Comparison of ENCODE assay signal across 8 cellular contexts in the genomic region with DNA sequence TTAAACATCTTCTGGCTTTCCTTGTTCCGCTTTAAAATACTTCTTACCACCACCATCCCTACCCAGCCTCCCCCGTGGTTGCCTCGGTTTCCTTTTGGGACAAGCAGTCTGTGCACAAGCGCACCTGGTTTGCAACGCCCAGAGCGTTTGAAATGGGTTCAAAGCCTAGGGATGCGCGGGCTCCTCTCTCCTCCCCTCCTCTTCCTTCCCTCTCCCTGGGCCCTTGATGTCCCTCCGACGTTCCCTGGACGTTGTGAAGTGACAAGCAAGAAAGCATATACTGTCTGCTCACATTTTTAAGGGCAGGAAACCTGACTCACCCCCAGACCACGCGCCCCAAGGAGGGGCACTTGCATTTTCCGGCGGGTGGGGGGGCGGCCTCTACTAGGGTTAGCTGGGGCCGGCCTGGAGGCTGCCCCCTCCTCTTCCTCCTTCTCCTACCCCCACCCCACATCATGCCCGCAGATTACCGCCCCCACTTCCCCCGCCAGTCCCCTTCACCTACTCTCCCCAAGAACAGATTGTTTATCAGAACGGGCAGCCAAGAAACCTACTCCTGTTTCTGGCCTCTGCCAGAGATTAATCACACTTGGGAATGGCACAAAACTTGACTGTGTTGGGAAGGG. TPM values are rescaled to one million over a fixed set of nuclear protein-coding genes. Genes with fewer than 3 reads are reported as not detected.
DNase-seq lines count a peak whose midpoint lies in the region; ATAC-seq and TF ChIP-seq lines count a peak whose summit lies in the region.

No MANE protein-coding gene starts in this region.

- H3K4me2 ChIP-seq in PC-9 = no peak overlapping the region

- CTCF ChIA-PET in activated B cell treated with CpG ODN at 0.5 μM for 24 hours (lab: Charles Lee) = no interaction called here
- CTCF ChIA-PET in PC-9 (lab: Charles Lee) = no interaction called here

- peaks cover 90% of the 10 kb centered on the region for H3K4me1 ChIP-seq in PC-9 (replicated peaks; ENCODE audit: insufficient read depth)

- H3K36me3 ChIP-seq in H7 (replicated peaks; ENCODE audit: control insufficient read depth, insufficient read depth, low read length) (no peaks in the 10 kb centered on the region), PC-9 (ENCODE audit: low read depth) (no peaks in the 10 kb centered on the region)

- H2AFZ ChIP-seq in PC-9 = no peak overlapping the region

- no peaks in the 10 kb centered on the region for H3K9me3 ChIP-seq in PC-9 (ENCODE audit: insufficient read depth, low read depth)

- intact Hi-C loops in activated B cell treated with CpG ODN at 0.5 μM for 24 hours (cut with micrococcal nuclease) = loop anchor here (10.0 kb wide), 1 partner anchor 1493 kb away; no protein-coding TSS in a partner anchor
- intact Hi-C loops in dendritic cell treated with granulocyte-macrophage colony-stimulating factor and Interleukin-4, amounts not matched to agents 40 ng/mL and 50 ng/mL, for 4 days (cut with micrococcal nuclease) = no loop called here
- intact Hi-C loops in PC-9 (cut with micrococcal nuclease; ENCODE audit: unreplicated experiment) = no loop called here

- DNase-seq in H7 (peak; percentile 53), activated B cell treated with CpG ODN at 0.5 μM for 24 hours (no peak), occipital lobe (lab: John Stamatoyannopoulos, UW) (peak; percentile 21), PC-9 (no peak), NCI-H2196 (lab: John Stamatoyannopoulos, UW; ENCODE audit: unreplicated experiment) (no peak), NCI-H1436 treated with DMSO at 0.1 percent for 48 hours (lab: John Stamatoyannopoulos, UW) (no peak)

- H3K4me1 Mint-ChIP-seq in activated B cell treated with CpG ODN at 0.5 μM for 24 hours = peaks cover 85% of the 10 kb centered on the region
- H3K4me1 Mint-ChIP-seq in dendritic cell treated with granulocyte-macrophage colony-stimulating factor and Interleukin-4, amounts not matched to agents 40 ng/mL and 50 ng/mL, for 4 days (ENCODE audit: low read depth) = peaks cover 85% of the 10 kb centered on the region

- peak overlapping the region; percentile 32 for H3K27ac Mint-ChIP-seq in activated B cell treated with CpG ODN at 0.5 μM for 24 hours
- peak overlapping the region; percentile 92 for H3K27ac Mint-ChIP-seq in dendritic cell treated with granulocyte-macrophage colony-stimulating factor and Interleukin-4, amounts not matched to agents 40 ng/mL and 50 ng/mL, for 4 days

- H3K4me3 ChIP-seq in H7 (ENCODE audit: insufficient read depth, low read depth, low read length) = peak overlapping the region; percentile 13; the same call in 1 of the 2 replicates
- no peak overlapping the region for H3K4me3 ChIP-seq in PC-9

- peak overlapping the region; percentile 36 for H3K4me3 Mint-ChIP-seq in activated B cell treated with CpG ODN at 0.5 μM for 24 hours
- H3K4me3 Mint-ChIP-seq in dendritic cell treated with granulocyte-macrophage colony-stimulating factor and Interleukin-4, amounts not matched to agents 40 ng/mL and 50 ng/mL, for 4 days = peak overlapping the region; percentile 10

- peaks cover 12% of the 10 kb centered on the region; the same call in 1 of the 2 replicates for H3K79me2 ChIP-seq in PC-9 (ENCODE audit: low read depth)

- TF ChIP-seq CTCF in activated B cell treated with CpG ODN at 0.5 μM for 24 hours (IDR thresholded peaks at IDR 0.05) (no peak), PC-9 (conservative IDR thresholded peaks at IDR 0.05) (no peak)

- no peaks in the 10 kb centered on the region for H4K20me1 ChIP-seq in PC-9 (ENCODE audit: insufficient read depth)

- POLR2A ChIA-PET in activated B cell treated with CpG ODN at 0.5 μM for 24 hours (lab: Charles Lee) = interaction anchor here (1.0 to 5.5 kb wide), 5 partner anchors 9 to 76 kb away, joined by 4 to 140 read pairs (median 20); a partner anchor contains a TSS
- POLR2A ChIA-PET in PC-9 (lab: Charles Lee; ENCODE audit: unreplicated experiment) = no interaction called here

- no peaks in the 10 kb centered on the region for H3K27me3 Mint-ChIP-seq in activated B cell treated with CpG ODN at 0.5 μM for 24 hours
- H3K27me3 Mint-ChIP-seq in dendritic cell treated with granulocyte-macrophage colony-stimulating factor and Interleukin-4, amounts not matched to agents 40 ng/mL and 50 ng/mL, for 4 days = no peaks in the 10 kb centered on the region

- H3F3A ChIP-seq in PC-9 (ENCODE audit: insufficient read depth, low read depth) = peaks cover 72% of the 10 kb centered on the region

- H3K9me2 ChIP-seq in PC-9 (ENCODE audit: insufficient read depth) = no peaks in the 10 kb centered on the region

- H3K27me3 ChIP-seq in H7 (ENCODE audit: control insufficient read depth, insufficient read depth, low read length) = no peaks in the 10 kb centered on the region
- no peaks in the 10 kb centered on the region for H3K27me3 ChIP-seq in PC-9 (ENCODE audit: insufficient read depth, low read depth)

- H3K27ac ChIP-seq in PC-9 = no peak overlapping the region

- H3K36me3 Mint-ChIP-seq in activated B cell treated with CpG ODN at 0.5 μM for 24 hours (ENCODE audit: low read depth) = no peaks in the 10 kb centered on the region
- H3K36me3 Mint-ChIP-seq in dendritic cell treated with granulocyte-macrophage colony-stimulating factor and Interleukin-4, amounts not matched to agents 40 ng/mL and 50 ng/mL, for 4 days (ENCODE audit: low read depth) = no peaks in the 10 kb centered on the region

- no TSS peak for BruUV-seq in PC-9 (replicated peaks; lab: Mats Ljungman, UMichigan)

- H3K9me3 Mint-ChIP-seq in activated B cell treated with CpG ODN at 0.5 μM for 24 hours = no peaks in the 10 kb centered on the region
- H3K9me3 Mint-ChIP-seq in dendritic cell treated with granulocyte-macrophage colony-stimulating factor and Interleukin-4, amounts not matched to agents 40 ng/mL and 50 ng/mL, for 4 days = no peaks in the 10 kb centered on the region

- ATAC-seq in activated B cell treated with CpG ODN at 0.5 μM for 24 hours (ENCODE audit: low read depth) (no peak), GM19463 (IDR thresholded peaks at IDR 0.05; ENCODE audit: unreplicated experiment) (no peak)

RNA-seq across cellular contexts. Expression of a gene that starts 9.5 kb away (rescaled TPM):
- 142 and 187 TPM in 2 replicates for total RNA-seq in H7 (2014; rRNA removed; shearing (Covaris generic))
- total RNA-seq in activated B cell treated with CpG ODN at 0.5 μM for 24 hours (14.0 and 14.5 TPM in 2 replicates), occipital lobe (72.7 TPM), PC-9 (2021) (74.6 and 84.5 TPM in 2 replicates)

Comparison
In these comparisons a context has a peak if more than half of its experiments do, and no peak if none do; other contexts are left out.
1. DNase-seq: peak in H7 (single experiment) and occipital lobe (single experiment); none in activated B cell treated with CpG ODN at 0.5 μM for 24 hours (single experiment), PC-9 (0 of 2), NCI-H2196 (single experiment) and NCI-H1436 treated with DMSO at 0.1 percent for 48 hours (single experiment).